ENCODE assay signal across 8 cellular contexts in the genomic region with DNA sequence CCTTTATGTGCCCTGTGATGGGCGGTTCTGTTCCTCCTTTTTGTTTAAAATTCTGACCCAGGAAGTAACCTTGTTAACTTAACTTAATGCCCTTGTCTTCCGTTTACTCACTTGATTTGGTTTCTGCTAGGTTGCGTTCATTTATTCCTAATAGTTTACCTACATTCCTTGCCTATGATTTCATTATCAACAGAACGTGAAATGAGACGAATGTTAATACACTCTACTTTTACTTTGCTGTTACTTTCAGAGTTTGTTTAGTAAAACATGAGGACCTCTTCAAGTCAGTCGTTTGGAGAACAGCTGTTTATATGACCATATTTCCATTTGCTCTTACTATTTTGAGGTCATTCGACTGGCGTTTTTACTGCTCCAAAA. TPM values are rescaled to one million over a fixed set of nuclear protein-coding genes. Genes with fewer than 3 reads are reported as not detected.
A peak's percentile ranks its signal among the peaks of the same experiment; 100 is the strongest.
DNase-seq lines count a peak whose midpoint lies in the region; ATAC-seq and TF ChIP-seq lines count a peak whose summit lies in the region.

No MANE protein-coding gene starts in this region.

- no peak for ATAC-seq in GM23338
- no peak for ATAC-seq in HG03196 (IDR thresholded peaks at IDR 0.05; ENCODE audit: unreplicated experiment)
- no peak for ATAC-seq in GM19351 (IDR thresholded peaks at IDR 0.05; ENCODE audit: unreplicated experiment)
- no peak for ATAC-seq in HG03439 (IDR thresholded peaks at IDR 0.05; ENCODE audit: unreplicated experiment)

- H3K4me1 ChIP-seq in GM23338 (ENCODE audit: insufficient read depth) = peaks cover 10% of the 10 kb centered on the region

- H2AFZ ChIP-seq in GM23338 = peak overlapping the region; percentile 86

- peaks cover 9% of the 10 kb centered on the region for H3K4me1 Mint-ChIP-seq in GM23338

- H3K4me3 ChIP-seq in GM23338 = peak overlapping the region; percentile 79
- H3K4me3 ChIP-seq in SK-N-MC = peak overlapping the region; percentile 99
- peak overlapping the region; percentile 86 for H3K4me3 ChIP-seq in fibroblast of villous mesenchyme (ENCODE audit: low read depth, low read length)
- H3K4me3 ChIP-seq in skeletal muscle cell (ENCODE audit: low read depth, low read length) = peak overlapping the region; percentile 67

- H3K27me3 Mint-ChIP-seq in GM23338 (ENCODE audit: insufficient read depth, low read depth, poor library complexity) = peaks cover 12% of the 10 kb centered on the region

- peak overlapping the region; percentile 84 for H3K27ac ChIP-seq in GM23338 (ENCODE audit: low read depth)
- peak overlapping the region; percentile 70 for H3K27ac ChIP-seq in SK-N-MC

- peak overlapping the region; percentile 97 for H3K27ac Mint-ChIP-seq in GM23338

- H3F3A ChIP-seq in GM23338 (replicated peaks; ENCODE audit: low read depth) = no peaks in the 10 kb centered on the region; the same call in 1 of the 2 replicates

- H3K9ac ChIP-seq in SK-N-MC (ENCODE audit: insufficient read length) = peak overlapping the region; percentile 97

- H3K36me3 ChIP-seq in GM23338 (ENCODE audit: insufficient read depth) (no peaks in the 10 kb centered on the region), SK-N-MC (ENCODE audit: insufficient read depth, low read length) (peaks cover 4% of the 10 kb centered on the region)

- TF ChIP-seq CTCF in GM23338 (conservative IDR thresholded peaks at IDR 0.05; ENCODE audit: low read depth in 2 of 2) = no peak
- TF ChIP-seq CTCF in fibroblast of villous mesenchyme (IDR thresholded peaks at IDR 0.05; ENCODE audit: insufficient read depth, low read depth, low read length) = no peak

- H3K9me2 ChIP-seq in GM23338 (ENCODE audit: insufficient read depth) = no peaks in the 10 kb centered on the region

- H3K9me3 ChIP-seq in SK-N-MC (ENCODE audit: low read depth, low read length) = no peaks in the 10 kb centered on the region

- peaks cover 54% of the 10 kb centered on the region for H3K79me2 ChIP-seq in GM23338 (replicated peaks; ENCODE audit: insufficient read depth)

- DNase-seq in GM23338 (ENCODE audit: low spot score) = no peak
- DNase-seq in SK-N-MC (ENCODE audit: low read depth, low spot score) = no peak
- no peak for DNase-seq in fibroblast of villous mesenchyme (ENCODE audit: low read depth)
- no peak for DNase-seq in skeletal muscle cell (ENCODE audit: low read depth)
- DNase-seq in NCI-H774 (lab: John Stamatoyannopoulos, UW) = no peak

- H4K20me1 ChIP-seq in GM23338 (replicated peaks; ENCODE audit: insufficient read depth) = peaks cover 20% of the 10 kb centered on the region

- H3K4me2 ChIP-seq in GM23338 = peak overlapping the region; percentile 81

- H3K9me3 Mint-ChIP-seq in GM23338 = no peaks in the 10 kb centered on the region; the same call in 2 of the 3 replicates

- peaks cover 2% of the 10 kb centered on the region; the same call in 2 of the 3 replicates for H3K36me3 Mint-ChIP-seq in GM23338 (ENCODE audit: low read depth)

- H3K27me3 ChIP-seq in GM23338 (ENCODE audit: insufficient read depth) = no peaks in the 10 kb centered on the region

- peak overlapping the region; percentile 97 for H3K4me3 Mint-ChIP-seq in GM23338

TF ChIP-seq in GM23338, 12 proteins besides CTCF, POLR2A, EP300 and RAD21 (continues in another document):
- no peak for TF ChIP-seq STAT1 (IDR thresholded peaks at IDR 0.05; ENCODE audit: unreplicated experiment)
- TF ChIP-seq ZNF331 (CRISPR knock-in tag; IDR thresholded peaks at IDR 0.05; ENCODE audit: low read depth) = no peak
- TF ChIP-seq, protein P1, sequence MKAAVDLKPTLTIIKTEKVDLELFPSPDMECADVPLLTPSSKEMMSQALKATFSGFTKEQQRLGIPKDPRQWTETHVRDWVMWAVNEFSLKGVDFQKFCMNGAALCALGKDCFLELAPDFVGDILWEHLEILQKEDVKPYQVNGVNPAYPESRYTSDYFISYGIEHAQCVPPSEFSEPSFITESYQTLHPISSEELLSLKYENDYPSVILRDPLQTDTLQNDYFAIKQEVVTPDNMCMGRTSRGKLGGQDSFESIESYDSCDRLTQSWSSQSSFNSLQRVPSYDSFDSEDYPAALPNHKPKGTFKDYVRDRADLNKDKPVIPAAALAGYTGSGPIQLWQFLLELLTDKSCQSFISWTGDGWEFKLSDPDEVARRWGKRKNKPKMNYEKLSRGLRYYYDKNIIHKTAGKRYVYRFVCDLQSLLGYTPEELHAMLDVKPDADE (IDR thresholded peaks at IDR 0.05) = no peak
- TF ChIP-seq ZNF114 (CRISPR knock-in tag; IDR thresholded peaks at IDR 0.05) = no peak
- no peak for TF ChIP-seq NANOG (IDR thresholded peaks at IDR 0.05; ENCODE audit: borderline replicate concordance)
- TF ChIP-seq JUNB (IDR thresholded peaks at IDR 0.05; ENCODE audit: unreplicated experiment) = no peak
- no peak for TF ChIP-seq POLR2AphosphoS5 (IDR thresholded peaks at IDR 0.05; ENCODE audit: low read depth)
- TF ChIP-seq EZH2phosphoT487 (IDR thresholded peaks at IDR 0.05; ENCODE audit: unreplicated experiment) = no peak
- TF ChIP-seq, protein P2, sequence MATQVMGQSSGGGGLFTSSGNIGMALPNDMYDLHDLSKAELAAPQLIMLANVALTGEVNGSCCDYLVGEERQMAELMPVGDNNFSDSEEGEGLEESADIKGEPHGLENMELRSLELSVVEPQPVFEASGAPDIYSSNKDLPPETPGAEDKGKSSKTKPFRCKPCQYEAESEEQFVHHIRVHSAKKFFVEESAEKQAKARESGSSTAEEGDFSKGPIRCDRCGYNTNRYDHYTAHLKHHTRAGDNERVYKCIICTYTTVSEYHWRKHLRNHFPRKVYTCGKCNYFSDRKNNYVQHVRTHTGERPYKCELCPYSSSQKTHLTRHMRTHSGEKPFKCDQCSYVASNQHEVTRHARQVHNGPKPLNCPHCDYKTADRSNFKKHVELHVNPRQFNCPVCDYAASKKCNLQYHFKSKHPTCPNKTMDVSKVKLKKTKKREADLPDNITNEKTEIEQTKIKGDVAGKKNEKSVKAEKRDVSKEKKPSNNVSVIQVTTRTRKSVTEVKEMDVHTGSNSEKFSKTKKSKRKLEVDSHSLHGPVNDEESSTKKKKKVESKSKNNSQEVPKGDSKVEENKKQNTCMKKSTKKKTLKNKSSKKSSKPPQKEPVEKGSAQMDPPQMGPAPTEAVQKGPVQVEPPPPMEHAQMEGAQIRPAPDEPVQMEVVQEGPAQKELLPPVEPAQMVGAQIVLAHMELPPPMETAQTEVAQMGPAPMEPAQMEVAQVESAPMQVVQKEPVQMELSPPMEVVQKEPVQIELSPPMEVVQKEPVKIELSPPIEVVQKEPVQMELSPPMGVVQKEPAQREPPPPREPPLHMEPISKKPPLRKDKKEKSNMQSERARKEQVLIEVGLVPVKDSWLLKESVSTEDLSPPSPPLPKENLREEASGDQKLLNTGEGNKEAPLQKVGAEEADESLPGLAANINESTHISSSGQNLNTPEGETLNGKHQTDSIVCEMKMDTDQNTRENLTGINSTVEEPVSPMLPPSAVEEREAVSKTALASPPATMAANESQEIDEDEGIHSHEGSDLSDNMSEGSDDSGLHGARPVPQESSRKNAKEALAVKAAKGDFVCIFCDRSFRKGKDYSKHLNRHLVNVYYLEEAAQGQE (IDR thresholded peaks at IDR 0.05; ENCODE audit: unreplicated experiment) = no peak
- no peak for TF ChIP-seq CREB1 (CRISPR knock-in tag; IDR thresholded peaks at IDR 0.05; ENCODE audit: low read depth)

RNA-seq across cellular contexts. Expression of a gene that starts 0.7 kb away (rescaled TPM):
- 23.3 and 30.6 TPM in 2 replicates for total RNA-seq in GM23338 (2014; rRNA removed; shearing (Covaris generic))
- polyA plus RNA-seq in GM23338 (2016; fragmentation: Nextera tagmentation; extraction: Ambion mirVana) = 15.2 and 19.9 TPM in 2 replicates
- total RNA-seq in fibroblast of villous mesenchyme = 34.1 and 40.6 TPM in 2 replicates

RNA-seq across cellular contexts. Expression of a gene that starts 44.0 kb away (rescaled TPM):
- total RNA-seq in GM23338 (2014; rRNA removed; shearing (Covaris generic)) = 72.0 and 95.0 TPM in 2 replicates
- 40.9 and 46.9 TPM in 2 replicates for polyA plus RNA-seq in GM23338 (2016; fragmentation: Nextera tagmentation; extraction: Ambion mirVana)
- 50.3 and 56.6 TPM in 2 replicates for total RNA-seq in fibroblast of villous mesenchyme
